ENCODE assay signal across 13 cellular contexts in genomic region chr22:36456459-36456835, GRCh38. TPM values are rescaled to one million over a fixed set of nuclear protein-coding genes. Genes with fewer than 3 reads are reported as not detected.
DNase-seq lines count a peak whose midpoint lies in the region; ATAC-seq and TF ChIP-seq lines count a peak whose summit lies in the region.
"Had no signal": no experiment of that assay in that cellular context is flagged by ENCODE, and none has a peak within 500 bp of the region (broad histone marks: within the 10 kb centered on the region; RNA-seq: fewer than 3 reads in every experiment).

No MANE protein-coding gene starts in this region.

- H3K4me3 Mint-ChIP-seq in activated T-helper 2 cell treated with anti-CD3 and anti-CD28 coated beads, Interferon-gamma antibody, Interleukin-2, Interleukin-4, amounts not matched to agents 10 μg/mL and 5 μg/mL and 100 μg/mL, durations not matched to agents 14 hours and 24 hours and 36 hours (ENCODE audit: low read depth): peak overlapping the region; percentile 55
- H3K4me3 Mint-ChIP-seq in natural killer cell treated with Interleukin-12 subunit alpha and Interleukin-12 subunit beta and Interleukin-15 and Interleukin-18, amount 100 ng/mL, for 72 hours: peak overlapping the region; percentile 69

- H3K4me1 ChIP-seq in heart right ventricle (peaks cover 15 to 79% (median 54%) of the 10 kb centered on the region in 9 donors), upper lobe of right lung (peaks cover 54% of the 10 kb centered on the region)

- no peak for TF ChIP-seq CTCF in heart right ventricle (IDR thresholded peaks at IDR 0.05)
- TF ChIP-seq CTCF in upper lobe of right lung (IDR thresholded peaks at IDR 0.05): no peak

- peak overlapping the region in 8 of 10 donors; percentile 75 to 97 (median 95) for H3K27ac ChIP-seq in heart right ventricle
- peak overlapping the region; percentile 58 for H3K27ac ChIP-seq in upper lobe of right lung

- H3K4me3 ChIP-seq in heart right ventricle (no peak overlapping the region), upper lobe of right lung (no peak overlapping the region)

- peak overlapping the region; percentile 23 for H3K27ac Mint-ChIP-seq in activated T-helper 2 cell treated with anti-CD3 and anti-CD28 coated beads, Interferon-gamma antibody, Interleukin-2, Interleukin-4, amounts not matched to agents 10 μg/mL and 5 μg/mL and 100 μg/mL, durations not matched to agents 14 hours and 24 hours and 36 hours
- H3K27ac Mint-ChIP-seq in natural killer cell treated with Interleukin-12 subunit alpha and Interleukin-12 subunit beta and Interleukin-15 and Interleukin-18, amount 100 ng/mL, for 72 hours: peak overlapping the region; percentile 32 to 57

- no peaks in the 10 kb centered on the region for H3K27me3 Mint-ChIP-seq in activated T-helper 2 cell treated with anti-CD3 and anti-CD28 coated beads, Interferon-gamma antibody, Interleukin-2, Interleukin-4, amounts not matched to agents 10 μg/mL and 5 μg/mL and 100 μg/mL, durations not matched to agents 14 hours and 24 hours and 36 hours (ENCODE audit: low read depth)
- H3K27me3 Mint-ChIP-seq in natural killer cell treated with Interleukin-12 subunit alpha and Interleukin-12 subunit beta and Interleukin-15 and Interleukin-18, amount 100 ng/mL, for 72 hours: no peaks in the 10 kb centered on the region

- WGBS in heart right ventricle, 2 donors: 84 to 85% methylated on average over 11 of the region's 11 CpGs

- no peaks in the 10 kb centered on the region for H3K36me3 ChIP-seq in heart right ventricle
- H3K36me3 ChIP-seq in upper lobe of right lung: no peaks in the 10 kb centered on the region

- intact Hi-C loops in heart right ventricle (cut with DNase I): loop anchor here in 4 of 10 donors (5.0 kb wide), 2 partner anchors 69 to 124 kb away; partner anchors contain the start of gene MYH9 (in 2 of the 4)
- intact Hi-C loops in left cardiac atrium (cut with DNase I): no loop called here
- intact Hi-C loops in activated T-helper 2 cell treated with anti-CD3 and anti-CD28 coated beads, Interferon-gamma antibody, Interleukin-2, Interleukin-4, amounts not matched to agents 10 μg/mL and 5 μg/mL and 100 μg/mL, durations not matched to agents 14 hours and 24 hours and 36 hours (cut with micrococcal nuclease): no loop called here
- intact Hi-C loops in upper lobe of right lung (cut with DNase I): loop anchor here (5.0 kb wide), 1 partner anchor 134 kb away; no protein-coding TSS in a partner anchor

- DNase-seq in heart right ventricle (no peak), left cardiac atrium (no peak), upper lobe of right lung (no peak), glomerular visceral epithelial cell (ENCODE audit: extremely low spot score) (no peak), NCI-H146 (lab: John Stamatoyannopoulos, UW) (no peak)
- DNase-seq in activated T-helper 2 cell treated with anti-CD3 and anti-CD28 coated beads, Interferon-gamma antibody, Interleukin-2, Interleukin-4, amounts not matched to agents 10 μg/mL and 5 μg/mL and 100 μg/mL, durations not matched to agents 14 hours and 24 hours and 36 hours (ENCODE audit: low spot score): no peak
- no peak for DNase-seq in natural killer cell treated with Interleukin-12 subunit alpha and Interleukin-12 subunit beta and Interleukin-15 and Interleukin-18, amount 100 ng/mL, for 72 hours (ENCODE audit: low spot score)
- DNase-seq: activated effector memory CD4-positive, alpha-beta T cell treated with Interleukin-2 at 50 U/mL for 16 hours; COR-L47; NCI-H1092; NCI-H446 treated with DMSO at 0.1 percent for 48 hours had no signal

- no peaks in the 10 kb centered on the region for H3K36me3 Mint-ChIP-seq in activated T-helper 2 cell treated with anti-CD3 and anti-CD28 coated beads, Interferon-gamma antibody, Interleukin-2, Interleukin-4, amounts not matched to agents 10 μg/mL and 5 μg/mL and 100 μg/mL, durations not matched to agents 14 hours and 24 hours and 36 hours (ENCODE audit: low read depth)
- no peaks in the 10 kb centered on the region for H3K36me3 Mint-ChIP-seq in natural killer cell treated with Interleukin-12 subunit alpha and Interleukin-12 subunit beta and Interleukin-15 and Interleukin-18, amount 100 ng/mL, for 72 hours

- H3K27me3 ChIP-seq in heart right ventricle (no peaks in the 10 kb centered on the region), upper lobe of right lung (no peaks in the 10 kb centered on the region)

- H3K9me3 Mint-ChIP-seq in activated T-helper 2 cell treated with anti-CD3 and anti-CD28 coated beads, Interferon-gamma antibody, Interleukin-2, Interleukin-4, amounts not matched to agents 10 μg/mL and 5 μg/mL and 100 μg/mL, durations not matched to agents 14 hours and 24 hours and 36 hours: no peaks in the 10 kb centered on the region
- H3K9me3 Mint-ChIP-seq in natural killer cell treated with Interleukin-12 subunit alpha and Interleukin-12 subunit beta and Interleukin-15 and Interleukin-18, amount 100 ng/mL, for 72 hours: no peaks in the 10 kb centered on the region

- peaks cover 35% of the 10 kb centered on the region for H3K4me1 Mint-ChIP-seq in activated T-helper 2 cell treated with anti-CD3 and anti-CD28 coated beads, Interferon-gamma antibody, Interleukin-2, Interleukin-4, amounts not matched to agents 10 μg/mL and 5 μg/mL and 100 μg/mL, durations not matched to agents 14 hours and 24 hours and 36 hours (ENCODE audit: low read depth)
- H3K4me1 Mint-ChIP-seq in natural killer cell treated with Interleukin-12 subunit alpha and Interleukin-12 subunit beta and Interleukin-15 and Interleukin-18, amount 100 ng/mL, for 72 hours (ENCODE audit: low read depth in 2 of 2): peaks cover 22 to 35% of the 10 kb centered on the region in 2 donors

- H3K9me3 ChIP-seq in heart right ventricle: no peaks in the 10 kb centered on the region
- no peaks in the 10 kb centered on the region for H3K9me3 ChIP-seq in upper lobe of right lung

- ATAC-seq in heart right ventricle (no peak), left cardiac atrium (no peak), upper lobe of right lung (no peak), GM21381 (IDR thresholded peaks at IDR 0.05; ENCODE audit: unreplicated experiment) (no peak)
- ATAC-seq in natural killer cell treated with Interleukin-12 subunit alpha and Interleukin-12 subunit beta and Interleukin-15 and Interleukin-18, amount 100 ng/mL, for 72 hours: no peak
- ATAC-seq: esophagus mucosa had no signal

RNA-seq across cellular contexts. Expression of gene TXN2, which starts 25.0 kb away (rescaled TPM):
- total RNA-seq in heart right ventricle (100 to 1,000 TPM; 107 to 142 (median 122) TPM), left cardiac atrium (10 to 100 TPM; 91.5 to 96.8 TPM), upper lobe of right lung (54.2 TPM)
- 100 to 1,000 TPM; 103 to 155 TPM for polyA plus RNA-seq in heart right ventricle
- total RNA-seq in activated T-helper 2 cell treated with anti-CD3 and anti-CD28 coated beads, Interferon-gamma antibody, Interleukin-2, Interleukin-4, amounts not matched to agents 10 μg/mL and 5 μg/mL and 100 μg/mL, durations not matched to agents 14 hours and 24 hours and 36 hours: 94.0 and 95.1 TPM in 2 replicates
- 10 to 100 TPM; 67.5 to 96.7 TPM for total RNA-seq in natural killer cell treated with Interleukin-12 subunit alpha and Interleukin-12 subunit beta and Interleukin-15 and Interleukin-18, amount 100 ng/mL, for 72 hours

RNA-seq across cellular contexts. Expression of gene FOXRED2, which starts 50.4 kb away (rescaled TPM):
- total RNA-seq in heart right ventricle (10 to 100 TPM in 3 of 10 donors, 1 to 10 TPM in 7; 6.3 to 15.7 (median 8.6) TPM), left cardiac atrium (1 to 10 TPM; 5.1 to 8.5 TPM), upper lobe of right lung (15.3 TPM)
- 1 to 10 TPM; 2.2 to 2.4 TPM for polyA plus RNA-seq in heart right ventricle
- 17.6 and 21.0 TPM in 2 replicates for total RNA-seq in activated T-helper 2 cell treated with anti-CD3 and anti-CD28 coated beads, Interferon-gamma antibody, Interleukin-2, Interleukin-4, amounts not matched to agents 10 μg/mL and 5 μg/mL and 100 μg/mL, durations not matched to agents 14 hours and 24 hours and 36 hours
- total RNA-seq in natural killer cell treated with Interleukin-12 subunit alpha and Interleukin-12 subunit beta and Interleukin-15 and Interleukin-18, amount 100 ng/mL, for 72 hours: 10 to 100 TPM in 1 of 2 donors, 1 to 10 TPM in 1; 6.5 to 25.5 TPM
